In the genomic region with DNA sequence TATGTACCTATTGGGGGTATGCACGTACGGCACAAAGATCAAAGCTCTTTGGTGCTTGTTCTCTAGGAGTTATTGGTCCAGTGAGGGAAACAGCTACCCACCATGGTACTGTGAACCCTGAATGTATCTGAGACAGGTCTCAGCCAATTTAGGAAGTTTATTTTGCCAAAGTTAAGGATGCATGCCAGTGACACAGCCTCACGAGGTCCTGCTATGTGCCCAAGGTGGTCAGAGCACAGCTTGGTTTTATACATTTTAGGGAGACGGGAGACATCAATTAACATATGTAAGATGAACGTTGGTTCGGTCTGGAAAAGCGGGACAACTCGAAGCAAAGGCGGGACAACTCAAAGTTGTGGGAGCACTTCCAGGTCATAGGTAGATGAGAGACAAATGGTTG, we compare ENCODE assay signal across 24 cellular contexts.
DNase-seq lines count a peak whose midpoint lies in the region; ATAC-seq, FAIRE-seq and TF ChIP-seq lines count a peak whose summit lies in the region.
"Had no signal": no experiment of that assay in that cellular context is flagged by ENCODE, and none has a peak within 500 bp of the region (broad histone marks: within the 10 kb centered on the region; RNA-seq: fewer than 3 reads in every experiment).

No MANE protein-coding gene starts in this region.

- in situ Hi-C loops in HepG2 (cut with HindIII; ENCODE audit: extremely low pct_ligation_motif_present, low pct_unique_long_range_greater_than_20kb), result no loop called here

- H3K9me3 ChIP-seq in heart left ventricle (no peaks in the 10 kb centered on the region), HepG2 (ENCODE audit: low read length) (no peaks in the 10 kb centered on the region), upper lobe of right lung (no peaks in the 10 kb centered on the region), smooth muscle cell (replicated peaks; ENCODE audit: low read depth) (no peaks in the 10 kb centered on the region)
- H3K9me3 ChIP-seq: BLaER1, MG63, SJCRH30 had no signal

- TF ChIP-seq CTCF in heart left ventricle (IDR thresholded peaks at IDR 0.05), result no peak
- no peak for TF ChIP-seq CTCF in HepG2 (CRISPR knock-in tag; IDR thresholded peaks at IDR 0.05)
- TF ChIP-seq CTCF in upper lobe of right lung (IDR thresholded peaks at IDR 0.05), result no peak
- TF ChIP-seq CTCF in smooth muscle cell (IDR thresholded peaks at IDR 0.05; ENCODE audit: borderline replicate concordance, insufficient read depth, poor library complexity, severe bottlenecking), result no peak

- no peaks in the 10 kb centered on the region for H3K27me3 ChIP-seq in heart left ventricle
- no peaks in the 10 kb centered on the region for H3K27me3 ChIP-seq in HepG2 (ENCODE audit: control insufficient read depth in 1 of 2, insufficient read depth in 2 of 2, low read length in 2 of 2)
- H3K27me3 ChIP-seq in rectal smooth muscle tissue (ENCODE audit: control insufficient read depth, insufficient read depth, low read length), result no peaks in the 10 kb centered on the region
- no peaks in the 10 kb centered on the region for H3K27me3 ChIP-seq in upper lobe of right lung
- H3K27me3 ChIP-seq in smooth muscle cell (ENCODE audit: low read depth), result no peaks in the 10 kb centered on the region
- H3K27me3 ChIP-seq: BLaER1, MG63 had no signal

- H3K4me3 ChIP-seq in heart left ventricle (no peak overlapping the region), HepG2 (replicated peaks in 1 of 3; ENCODE audit: insufficient read depth in 1 of 3, low read depth in 2 of 3, low read length in 3 of 3) (no peak overlapping the region), rectal smooth muscle tissue (ENCODE audit: low read length) (peak overlapping the region; percentile 3), upper lobe of right lung (no peak overlapping the region), smooth muscle cell (no peak overlapping the region)
- H3K4me3 ChIP-seq: BLaER1, MG63, SJCRH30 had no signal

- TF ChIP-seq POLR2A in heart left ventricle (IDR thresholded peaks at IDR 0.05), result no peak
- no peak for TF ChIP-seq POLR2A in HepG2 (IDR thresholded peaks at IDR 0.05; ENCODE audit: insufficient read depth in 1 of 2, low read depth in 2 of 2, low read length in 2 of 2)

- TF ChIP-seq EP300 in HepG2 (IDR thresholded peaks at IDR 0.05; ENCODE audit: low read depth in 2 of 2, low read length in 2 of 2), result no peak; a peak in 1 of 4 replicates
- TF ChIP-seq EP300 in HepG2 (CRISPR knock-in tag; IDR thresholded peaks at IDR 0.05; ENCODE audit: borderline replicate concordance), result no peak

- FAIRE-seq in HepG2 (lab: Jason Lieb, UNC), result peak; percentile 66
- FAIRE-seq: A204.1 had no signal

- H3F3A ChIP-seq in smooth muscle cell (ENCODE audit: low read depth), result no peaks in the 10 kb centered on the region

- CTCF ChIA-PET in HepG2 (lab: Yijun Ruan, JAX; ENCODE audit: low intra/inter-chr PET ratio, low total read pairs), result no interaction called here

- intact Hi-C loops in heart left ventricle (cut with DNase I) (loop anchor here in 5 of 10 donors (2.0 to 10.0 kb wide), 3 partner anchors 75 to 78 kb away; partner anchors contain the start of genes SOWAHC (in 5 of the 5) and SEPTIN10 (in 4 of the 5)), Right ventricle myocardium inferior (cut with DNase I) (loop anchor here (2.0 kb wide), 1 partner anchor 75 kb away; the partner anchor contains the start of gene SOWAHC), HepG2 (cut with micrococcal nuclease; ENCODE audit: unreplicated experiment) (loop anchor here (2.0 kb wide), 2 partner anchors 13 to 59 kb away; no protein-coding TSS in a partner anchor), upper lobe of right lung (cut with DNase I) (no loop called here)

- TF ChIP-seq RAD21 in HepG2 (CRISPR knock-in tag; IDR thresholded peaks at IDR 0.05), result no peak

- no peak for DNase-seq in heart left ventricle
- no peak for DNase-seq in Right ventricle myocardium inferior (ENCODE audit: missing footprints)
- DNase-seq in HepG2 (ENCODE audit: low spot score), result no peak
- no peak for DNase-seq in upper lobe of right lung
- DNase-seq in smooth muscle cell (lab: John Stamatoyannopoulos, UW; ENCODE audit: unreplicated experiment), result no peak
- no peak for DNase-seq in SHP77 (lab: John Stamatoyannopoulos, UW)
- DNase-seq: activated B cell treated with CpG ODN at 0.5 μM for 24 hours; activated CD8-positive, alpha-beta T cell treated with anti-CD3 and anti-CD28 coated beads for 36 hours; activated naive CD4-positive, alpha-beta T cell treated with Interleukin-2 at 50 U/mL for 16 hours; activated T-cell treated with anti-CD3 and anti-CD28 coated beads, Interleukin-2, amount 50 U/mL, for 24 hours; DMS 273 treated with DMSO at 0.1 percent for 48 hours; GDM1; head of caudate nucleus; MG63; NCI-H1436 treated with DMSO at 0.1 percent for 48 hours; NCI-H2171; retina; SJCRH30 had no signal

- H3K36me3 ChIP-seq in heart left ventricle (no peaks in the 10 kb centered on the region), HepG2 (replicated peaks in 1 of 2; ENCODE audit: control insufficient read depth in 1 of 2, insufficient read depth in 2 of 2, low read length in 2 of 2) (no peaks in the 10 kb centered on the region), rectal smooth muscle tissue (ENCODE audit: control insufficient read depth, insufficient read depth, low read length) (no peaks in the 10 kb centered on the region), upper lobe of right lung (no peaks in the 10 kb centered on the region), smooth muscle cell (ENCODE audit: low read depth) (no peaks in the 10 kb centered on the region)
- H3K36me3 ChIP-seq: BLaER1, MG63, SJCRH30 had no signal

- H3K4me2 ChIP-seq in HepG2 (ENCODE audit: low read depth, low read length), result no peak overlapping the region
- no peak overlapping the region for H3K4me2 ChIP-seq in smooth muscle cell
- H3K4me2 ChIP-seq: BLaER1 had no signal

- H3K79me2 ChIP-seq in HepG2 (ENCODE audit: insufficient read depth, low read length) (no peaks in the 10 kb centered on the region), smooth muscle cell (ENCODE audit: low read depth) (no peaks in the 10 kb centered on the region)

- H2AFZ ChIP-seq in HepG2 (ENCODE audit: low read length) (no peak overlapping the region), smooth muscle cell (ENCODE audit: low read depth) (no peak overlapping the region)

- H3K27ac ChIP-seq in heart left ventricle (peak overlapping the region; percentile 75 to 92 (median 84)), HepG2 (ENCODE audit: extremely low read length, insufficient read depth, low read length) (peak overlapping the region; percentile 89), rectal smooth muscle tissue (ENCODE audit: low read depth, low read length) (peak overlapping the region; percentile 90), upper lobe of right lung (peak overlapping the region; percentile 31), smooth muscle cell (ENCODE audit: low read depth) (no peak overlapping the region)
- H3K27ac ChIP-seq: BLaER1, SJCRH30 had no signal

- ATAC-seq in heart left ventricle (no peak), Right ventricle myocardium inferior (no peak), HepG2 (no peak), upper lobe of right lung (no peak), HG03159 (IDR thresholded peaks at IDR 0.05; ENCODE audit: unreplicated experiment) (no peak)
- ATAC-seq: activated CD8-positive, alpha-beta T cell treated with anti-CD3 and anti-CD28 coated beads for 36 hours; HCT116; stimulated activated memory B cell treated with anti-CD40 and anti-IgM and Interleukin-4, amounts not matched to agents 10 μg/mL and 1 μg/mL and 100 μg/mL, for 72 hours had no signal

- BruUV-seq in HepG2 (replicated peaks; lab: Mats Ljungman, UMichigan), result no TSS peak

- H3K4me1 ChIP-seq in heart left ventricle (peaks cover 0 to 34% (median 16%) of the 10 kb centered on the region in 12 donors), HepG2 (ENCODE audit: insufficient read depth, low read length) (peaks cover 82% of the 10 kb centered on the region), rectal smooth muscle tissue (ENCODE audit: control insufficient read depth, insufficient read depth, low read length) (peaks cover 61% of the 10 kb centered on the region), upper lobe of right lung (peaks cover 25% of the 10 kb centered on the region), smooth muscle cell (ENCODE audit: low read depth) (peaks cover 4% of the 10 kb centered on the region)
- H3K4me1 ChIP-seq: BLaER1, SJCRH30 had no signal

- POLR2A ChIA-PET in HepG2 (lab: Yijun Ruan, JAX), result interaction anchor here (0.9 to 5.4 kb wide), 8 partner anchors 10 to 76 kb away, joined by 3 to 125 read pairs (median 20); partner anchors contain the start of genes SEPTIN10 and SOWAHC

- H3K9ac ChIP-seq in HepG2 (ENCODE audit: insufficient read depth, low read depth, low read length) (no peak overlapping the region), rectal smooth muscle tissue (ENCODE audit: low read length) (no peak overlapping the region), smooth muscle cell (ENCODE audit: low read depth) (no peak overlapping the region)
- H3K9ac ChIP-seq: BLaER1 had no signal

- no peaks in the 10 kb centered on the region for H4K20me1 ChIP-seq in HepG2 (ENCODE audit: insufficient read depth, low read length)
- H4K20me1 ChIP-seq in smooth muscle cell (ENCODE audit: low read depth), result no peaks in the 10 kb centered on the region
- H4K20me1 ChIP-seq: BLaER1 had no signal

- WGBS in heart left ventricle, 4 donors, result 96 to 97% (median 96%) methylated on average over 9 of the region's 9 CpGs
- WGBS in HepG2 (ENCODE audit: low lambda C conversion rate), result 81% methylated on average over 9 of the region's 9 CpGs
- 91% methylated on average over 9 of the region's 9 CpGs for WGBS in smooth muscle cell (ENCODE audit: low lambda C conversion rate)

TF ChIP-seq in HepG2, 621 proteins besides CTCF, POLR2A, EP300 and RAD21 (continues in another document):
- TF ChIP-seq ZBTB38 (CRISPR knock-in tag; IDR thresholded peaks at IDR 0.05), result peak; percentile 69; the same call in 1 of the 2 replicates
- TF ChIP-seq HNF1B (CRISPR knock-in tag; IDR thresholded peaks at IDR 0.05), result 0 out of 2 replicates have a peak, but pooled peaks have one; percentile 36
- TF ChIP-seq ZNF546 (CRISPR knock-in tag; conservative IDR thresholded peaks at IDR 0.05), result 0 out of 2 replicates have a peak, but pooled peaks have one; percentile 58
- no peak for TF ChIP-seq ZNF256 (CRISPR knock-in tag; conservative IDR thresholded peaks at IDR 0.05)
- TF ChIP-seq ZNF274 (CRISPR knock-in tag; IDR thresholded peaks at IDR 0.05), result 0 out of 2 replicates have a peak, but pooled peaks have one; percentile 49
